16 cellular contexts compared by ENCODE assay signal in genomic region chr6:35033683-35034082, GRCh38.
"Had no signal": no experiment of that assay in that cellular context is flagged by ENCODE, and none has a peak within 500 bp of the region (broad histone marks: within the 10 kb centered on the region; RNA-seq: fewer than 3 reads in every experiment).

No MANE protein-coding gene starts in this region.

- H3K36me3 Mint-ChIP-seq: activated naive CD8-positive, alpha-beta T cell treated with anti-CD3 and anti-CD28 coated beads for 36 hours; natural killer cell treated with Interleukin-12 subunit alpha and Interleukin-12 subunit beta and Interleukin-15 and Interleukin-18, amount 100 ng/mL, for 72 hours had no signal

- DNase-seq: activated CD4-positive, alpha-beta T cell treated with anti-CD3 and anti-CD28 coated beads, Interleukin-2, amount 10 ng/mL, durations not matched to agents 7 days and 5 days; activated CD4-positive, CD25-positive, alpha-beta regulatory T cell; activated CD8-positive, alpha-beta memory T cell treated with anti-CD3 and anti-CD28 coated beads for 24 hours; activated naive CD8-positive, alpha-beta T cell treated with anti-CD3 and anti-CD28 coated beads for 36 hours; cerebellar nuclear complex; effector memory CD4-positive, alpha-beta T cell; gastrocnemius medialis; nucleus accumbens; SW 1271; thyroid gland had no signal

- H3K36me3 ChIP-seq: gastrocnemius medialis, right atrium auricular region, thyroid gland had no signal

- H3K4me3 ChIP-seq: gastrocnemius medialis, right atrium auricular region, thyroid gland had no signal

- H3K4me1 Mint-ChIP-seq: activated naive CD8-positive, alpha-beta T cell treated with anti-CD3 and anti-CD28 coated beads for 36 hours had no signal

- H3K27me3 ChIP-seq: gastrocnemius medialis, right atrium auricular region, thyroid gland had no signal

- H3K27me3 Mint-ChIP-seq: activated CD4-positive, alpha-beta T cell treated with anti-CD3 and anti-CD28 coated beads, Interleukin-2, amount 10 ng/mL, durations not matched to agents 7 days and 5 days; activated naive CD8-positive, alpha-beta T cell treated with anti-CD3 and anti-CD28 coated beads for 36 hours; dendritic cell treated with granulocyte-macrophage colony-stimulating factor and Interleukin-4, amounts not matched to agents 40 ng/mL and 50 ng/mL, for 4 days; natural killer cell treated with Interleukin-12 subunit alpha and Interleukin-12 subunit beta and Interleukin-15 and Interleukin-18, amount 100 ng/mL, for 72 hours; stimulated activated naive CD8-positive, alpha-beta T cell treated with anti-CD3 and anti-CD28 coated beads, Interleukin-15, Interleukin-2, amounts not matched to agents 100 ng/mL and 50 ng/mL, for 24 hours had no signal

- H3K9me3 ChIP-seq: gastrocnemius medialis, right atrium auricular region, thyroid gland had no signal

- H3K4me3 Mint-ChIP-seq: activated CD4-positive, alpha-beta T cell treated with anti-CD3 and anti-CD28 coated beads, Interleukin-2, amount 10 ng/mL, durations not matched to agents 7 days and 5 days; activated naive CD8-positive, alpha-beta T cell treated with anti-CD3 and anti-CD28 coated beads for 36 hours; activated T-helper 1 cell treated with anti-CD3 and anti-CD28 coated beads, Interleukin-12 subunit alpha, Interleukin-12 subunit beta, Interleukin-2, Interleukin-4 antibody, amounts not matched to agents 30 ng/mL and 10 ng/mL and 1 ng/mL, durations not matched to agents 14 hours and 24 hours and 36 hours; dendritic cell treated with granulocyte-macrophage colony-stimulating factor and Interleukin-4, amounts not matched to agents 40 ng/mL and 50 ng/mL, for 4 days; natural killer cell treated with Interleukin-12 subunit alpha and Interleukin-12 subunit beta and Interleukin-15 and Interleukin-18, amount 100 ng/mL, for 72 hours; stimulated activated naive CD8-positive, alpha-beta T cell treated with anti-CD3 and anti-CD28 coated beads, Interleukin-15, Interleukin-2, amounts not matched to agents 100 ng/mL and 50 ng/mL, for 24 hours; T-helper 2 cell treated with Interferon-gamma antibody and Interleukin-4, amounts not matched to agents 5 μg/mL and 100 μg/mL, for 36 hours had no signal

- H3K27ac Mint-ChIP-seq: activated CD4-positive, alpha-beta T cell treated with anti-CD3 and anti-CD28 coated beads, Interleukin-2, amount 10 ng/mL, durations not matched to agents 7 days and 5 days; activated naive CD8-positive, alpha-beta T cell treated with anti-CD3 and anti-CD28 coated beads for 36 hours; activated T-helper 1 cell treated with anti-CD3 and anti-CD28 coated beads, Interleukin-12 subunit alpha, Interleukin-12 subunit beta, Interleukin-2, Interleukin-4 antibody, amounts not matched to agents 30 ng/mL and 10 ng/mL and 1 ng/mL, durations not matched to agents 14 hours and 24 hours and 36 hours; natural killer cell treated with Interleukin-12 subunit alpha and Interleukin-12 subunit beta and Interleukin-15 and Interleukin-18, amount 100 ng/mL, for 72 hours; stimulated activated naive CD8-positive, alpha-beta T cell treated with anti-CD3 and anti-CD28 coated beads, Interleukin-15, Interleukin-2, amounts not matched to agents 100 ng/mL and 50 ng/mL, for 24 hours; T-helper 2 cell treated with Interferon-gamma antibody and Interleukin-4, amounts not matched to agents 5 μg/mL and 100 μg/mL, for 36 hours had no signal

- H3K9me3 Mint-ChIP-seq: activated CD4-positive, alpha-beta T cell treated with anti-CD3 and anti-CD28 coated beads, Interleukin-2, amount 10 ng/mL, durations not matched to agents 7 days and 5 days; activated naive CD8-positive, alpha-beta T cell treated with anti-CD3 and anti-CD28 coated beads for 36 hours; activated T-helper 1 cell treated with anti-CD3 and anti-CD28 coated beads, Interleukin-12 subunit alpha, Interleukin-12 subunit beta, Interleukin-2, Interleukin-4 antibody, amounts not matched to agents 30 ng/mL and 10 ng/mL and 1 ng/mL, durations not matched to agents 14 hours and 24 hours and 36 hours; dendritic cell treated with granulocyte-macrophage colony-stimulating factor and Interleukin-4, amounts not matched to agents 40 ng/mL and 50 ng/mL, for 4 days; natural killer cell treated with Interleukin-12 subunit alpha and Interleukin-12 subunit beta and Interleukin-15 and Interleukin-18, amount 100 ng/mL, for 72 hours; stimulated activated naive CD8-positive, alpha-beta T cell treated with anti-CD3 and anti-CD28 coated beads, Interleukin-15, Interleukin-2, amounts not matched to agents 100 ng/mL and 50 ng/mL, for 24 hours; T-helper 2 cell treated with Interferon-gamma antibody and Interleukin-4, amounts not matched to agents 5 μg/mL and 100 μg/mL, for 36 hours had no signal

- ATAC-seq: natural killer cell treated with Interleukin-12 subunit alpha and Interleukin-12 subunit beta and Interleukin-15 and Interleukin-18, amount 100 ng/mL, for 72 hours had no signal
